ENCODE assay signal across 1 cellular context in the genomic region with DNA sequence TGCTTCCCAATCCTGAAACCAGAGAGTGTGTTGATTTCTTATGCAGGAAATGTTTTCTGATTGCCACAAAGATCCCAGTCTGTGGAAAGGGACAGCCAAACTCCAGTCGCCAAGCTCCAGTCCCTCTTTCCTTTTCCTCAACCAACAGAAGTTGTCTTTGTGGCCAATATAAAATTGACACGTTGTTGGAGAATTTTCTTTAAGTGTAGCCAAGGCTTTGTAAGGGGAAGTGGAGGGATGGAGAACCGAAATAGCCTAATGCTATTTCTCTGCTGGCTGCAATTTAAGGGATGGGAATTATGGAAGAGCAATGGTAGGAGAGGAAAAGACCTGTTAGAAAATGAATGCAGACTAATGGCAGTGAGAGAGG.
TF ChIP-seq lines count a peak whose summit lies in the region.

No MANE protein-coding gene starts in this region.

TF ChIP-seq in GM23338, 12 proteins besides CTCF, POLR2A, EP300 and RAD21 (continued from another document):
- TF ChIP-seq, protein P1, sequence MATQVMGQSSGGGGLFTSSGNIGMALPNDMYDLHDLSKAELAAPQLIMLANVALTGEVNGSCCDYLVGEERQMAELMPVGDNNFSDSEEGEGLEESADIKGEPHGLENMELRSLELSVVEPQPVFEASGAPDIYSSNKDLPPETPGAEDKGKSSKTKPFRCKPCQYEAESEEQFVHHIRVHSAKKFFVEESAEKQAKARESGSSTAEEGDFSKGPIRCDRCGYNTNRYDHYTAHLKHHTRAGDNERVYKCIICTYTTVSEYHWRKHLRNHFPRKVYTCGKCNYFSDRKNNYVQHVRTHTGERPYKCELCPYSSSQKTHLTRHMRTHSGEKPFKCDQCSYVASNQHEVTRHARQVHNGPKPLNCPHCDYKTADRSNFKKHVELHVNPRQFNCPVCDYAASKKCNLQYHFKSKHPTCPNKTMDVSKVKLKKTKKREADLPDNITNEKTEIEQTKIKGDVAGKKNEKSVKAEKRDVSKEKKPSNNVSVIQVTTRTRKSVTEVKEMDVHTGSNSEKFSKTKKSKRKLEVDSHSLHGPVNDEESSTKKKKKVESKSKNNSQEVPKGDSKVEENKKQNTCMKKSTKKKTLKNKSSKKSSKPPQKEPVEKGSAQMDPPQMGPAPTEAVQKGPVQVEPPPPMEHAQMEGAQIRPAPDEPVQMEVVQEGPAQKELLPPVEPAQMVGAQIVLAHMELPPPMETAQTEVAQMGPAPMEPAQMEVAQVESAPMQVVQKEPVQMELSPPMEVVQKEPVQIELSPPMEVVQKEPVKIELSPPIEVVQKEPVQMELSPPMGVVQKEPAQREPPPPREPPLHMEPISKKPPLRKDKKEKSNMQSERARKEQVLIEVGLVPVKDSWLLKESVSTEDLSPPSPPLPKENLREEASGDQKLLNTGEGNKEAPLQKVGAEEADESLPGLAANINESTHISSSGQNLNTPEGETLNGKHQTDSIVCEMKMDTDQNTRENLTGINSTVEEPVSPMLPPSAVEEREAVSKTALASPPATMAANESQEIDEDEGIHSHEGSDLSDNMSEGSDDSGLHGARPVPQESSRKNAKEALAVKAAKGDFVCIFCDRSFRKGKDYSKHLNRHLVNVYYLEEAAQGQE (IDR thresholded peaks at IDR 0.05; ENCODE audit: unreplicated experiment): no peak
- TF ChIP-seq, protein P2, sequence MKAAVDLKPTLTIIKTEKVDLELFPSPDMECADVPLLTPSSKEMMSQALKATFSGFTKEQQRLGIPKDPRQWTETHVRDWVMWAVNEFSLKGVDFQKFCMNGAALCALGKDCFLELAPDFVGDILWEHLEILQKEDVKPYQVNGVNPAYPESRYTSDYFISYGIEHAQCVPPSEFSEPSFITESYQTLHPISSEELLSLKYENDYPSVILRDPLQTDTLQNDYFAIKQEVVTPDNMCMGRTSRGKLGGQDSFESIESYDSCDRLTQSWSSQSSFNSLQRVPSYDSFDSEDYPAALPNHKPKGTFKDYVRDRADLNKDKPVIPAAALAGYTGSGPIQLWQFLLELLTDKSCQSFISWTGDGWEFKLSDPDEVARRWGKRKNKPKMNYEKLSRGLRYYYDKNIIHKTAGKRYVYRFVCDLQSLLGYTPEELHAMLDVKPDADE (IDR thresholded peaks at IDR 0.05): no peak
